11 cellular contexts compared by ENCODE assay signal in the genomic region with DNA sequence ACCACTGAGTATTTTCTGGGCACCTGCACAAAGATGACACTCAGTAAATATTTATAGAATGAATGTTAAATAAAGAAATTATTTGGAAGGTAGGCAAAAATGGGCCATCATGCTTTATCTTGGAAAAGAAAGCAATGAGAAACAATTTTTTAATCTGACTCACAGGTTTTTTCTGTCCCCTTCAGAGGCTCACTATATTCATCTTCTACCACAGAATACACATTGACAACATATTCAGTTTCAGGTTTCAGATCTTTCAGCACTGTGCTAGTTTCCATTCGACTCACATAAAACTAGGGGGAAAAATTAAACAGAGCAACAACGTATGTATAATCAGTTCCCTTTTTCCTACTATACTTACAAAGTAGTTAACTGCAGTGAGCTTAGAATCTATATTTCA.
DNase-seq lines count a peak whose midpoint lies in the region; ATAC-seq lines count a peak whose summit lies in the region.
"Had no signal": no experiment of that assay in that cellular context is flagged by ENCODE, and none has a peak within 500 bp of the region (broad histone marks: within the 10 kb centered on the region; RNA-seq: fewer than 3 reads in every experiment).

No MANE protein-coding gene starts in this region.

- peak; percentile 58 for DNase-seq in fibroblast of peridontal ligament (ENCODE audit: extremely low read depth)
- DNase-seq in midbrain (lab: John Stamatoyannopoulos, UW) = no peak
- DNase-seq in central memory CD4-positive, alpha-beta T cell = no peak
- DNase-seq: immature natural killer cell, NCI-H510A, occipital lobe, T-helper 2 cell had no signal

- peak; percentile 99 for ATAC-seq in GM18867 (IDR thresholded peaks at IDR 0.05; ENCODE audit: unreplicated experiment)
- peak; percentile 97 for ATAC-seq in GM21529 (IDR thresholded peaks at IDR 0.05; ENCODE audit: unreplicated experiment)
- peak; percentile 95 for ATAC-seq in HG03135 (IDR thresholded peaks at IDR 0.05; ENCODE audit: unreplicated experiment)
- no peak for ATAC-seq in GM19324 (IDR thresholded peaks at IDR 0.05; ENCODE audit: low FRiP score, unreplicated experiment)
